ENCODE assay signal across 12 cellular contexts in the genomic region with DNA sequence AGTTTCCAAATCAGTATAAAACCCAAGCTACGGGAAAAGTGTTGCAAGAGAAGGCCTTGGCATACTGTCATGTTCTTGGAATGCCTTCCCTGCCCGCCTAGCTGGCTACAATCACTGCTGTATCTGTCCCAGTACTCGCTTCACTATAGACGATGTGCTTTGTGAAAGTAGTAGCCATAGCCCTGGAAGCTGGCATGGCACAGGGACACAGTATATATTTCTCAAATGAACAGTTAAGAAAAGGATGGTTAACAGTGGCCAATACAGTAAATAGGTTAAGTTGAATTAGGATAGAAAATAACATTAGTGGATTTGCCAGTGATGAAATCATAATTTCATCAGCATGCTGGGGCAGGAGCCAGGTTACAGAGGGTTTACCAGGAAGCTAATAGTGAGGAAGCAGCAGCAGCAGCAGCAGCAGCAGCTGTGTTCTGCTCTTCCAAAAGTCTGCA.
DNase-seq lines count a peak whose midpoint lies in the region; ATAC-seq and TF ChIP-seq lines count a peak whose summit lies in the region.
"Had no signal": no experiment of that assay in that cellular context is flagged by ENCODE, and none has a peak within 500 bp of the region (broad histone marks: within the 10 kb centered on the region; RNA-seq: fewer than 3 reads in every experiment).

No MANE protein-coding gene starts in this region.

- H3K9me3 ChIP-seq in esophagus squamous epithelium: no peaks in the 10 kb centered on the region

- TF ChIP-seq POLR2A in esophagus squamous epithelium (IDR thresholded peaks at IDR 0.05): no peak

- H3K4me3 Mint-ChIP-seq in nephron progenitor cell: no peak overlapping the region
- H3K4me3 Mint-ChIP-seq: activated T-cell treated with anti-CD3 and anti-CD28 coated beads, Interleukin-2, amount 50 U/mL, for 24 hours; CD8-positive, alpha-beta memory T cell had no signal

- peak overlapping the region; percentile 20 to 61 (median 34) for H3K27ac ChIP-seq in esophagus squamous epithelium

- intact Hi-C loops in esophagus squamous epithelium (cut with DNase I): no loop called here

- H3K36me3 Mint-ChIP-seq in nephron progenitor cell (ENCODE audit: low read depth): peaks cover 26% of the 10 kb centered on the region

- 25 to 28% methylated on average over 3 to 4 of the region's 4 CpGs for WGBS in esophagus squamous epithelium, 2 donors

- H3K36me3 ChIP-seq in esophagus squamous epithelium: no peaks in the 10 kb centered on the region

- in situ Hi-C loops in GM13977 (cut with MboI; ENCODE audit: low pct_unique_long_range_greater_than_20kb, low sequenced_read_pairs, unreplicated experiment): no loop called here

- H3K4me3 ChIP-seq in AG10803 (ENCODE audit: low read length): peak overlapping the region; percentile 35
- H3K4me3 ChIP-seq in esophagus squamous epithelium: peak overlapping the region in 1 of 4 donors; percentile 32

- TF ChIP-seq CTCF in AG10803 (conservative IDR thresholded peaks at IDR 0.05; ENCODE audit: low read length) (no peak), esophagus squamous epithelium (IDR thresholded peaks at IDR 0.05) (no peak), nephron progenitor cell (IDR thresholded peaks at IDR 0.05) (no peak), GM13977 (IDR thresholded peaks at IDR 0.05; ENCODE audit: extremely low read depth, insufficient read depth, missing control alignments) (no peak)

- H3K27me3 Mint-ChIP-seq in nephron progenitor cell (ENCODE audit: low read depth, poor library complexity): no peaks in the 10 kb centered on the region
- H3K27me3 Mint-ChIP-seq: activated T-cell treated with anti-CD3 and anti-CD28 coated beads, Interleukin-2, amount 50 U/mL, for 24 hours; CD8-positive, alpha-beta memory T cell had no signal

- peaks cover 14% of the 10 kb centered on the region for H3K4me1 Mint-ChIP-seq in nephron progenitor cell
- H3K4me1 Mint-ChIP-seq: CD8-positive, alpha-beta memory T cell had no signal

- ATAC-seq in HG03039 (IDR thresholded peaks at IDR 0.05; ENCODE audit: unreplicated experiment): no peak

- H3K27ac Mint-ChIP-seq in nephron progenitor cell: peak overlapping the region; percentile 4
- H3K27ac Mint-ChIP-seq: activated T-cell treated with anti-CD3 and anti-CD28 coated beads, Interleukin-2, amount 50 U/mL, for 24 hours had no signal

- H3K4me1 ChIP-seq in esophagus squamous epithelium: peaks cover 0 to 13% (median 4%) of the 10 kb centered on the region in 3 donors

- H3K9me3 Mint-ChIP-seq in nephron progenitor cell: peaks cover 5% of the 10 kb centered on the region
- H3K9me3 Mint-ChIP-seq: activated T-cell treated with anti-CD3 and anti-CD28 coated beads, Interleukin-2, amount 50 U/mL, for 24 hours had no signal

- peak; percentile 92 for DNase-seq in AG10803 (ENCODE audit: low read depth)
- peak; percentile 87 for DNase-seq in NCI-H226
- DNase-seq in esophagus squamous epithelium (lab: John Stamatoyannopoulos, UW): no peak
- DNase-seq in nephron progenitor cell: no peak
- no peak for DNase-seq in CD1c-positive myeloid dendritic cell (ENCODE audit: extremely low spot score)
- DNase-seq in SIG-M5 treated with dmso at 0.1 percent for 504 hours (lab: John Stamatoyannopoulos, UW; ENCODE audit: unreplicated experiment): no peak
- DNase-seq in GM13977 (ENCODE audit: low spot score): no peak
- DNase-seq: activated T-cell treated with anti-CD3 and anti-CD28 coated beads, Interleukin-2, amount 50 U/mL, for 24 hours; CD8-positive, alpha-beta memory T cell; GOT3; NCI-H510A treated with DMSO at 0.1 percent for 48 hours had no signal

- no peaks in the 10 kb centered on the region for H3K27me3 ChIP-seq in esophagus squamous epithelium

Comparison
In these comparisons a context has a peak if more than half of its experiments do, and no peak if none do; other contexts are left out.
1. DNase-seq: peak in AG10803 (single experiment) and NCI-H226 (single experiment); none in esophagus squamous epithelium (single experiment), nephron progenitor cell (single experiment), CD1c-positive myeloid dendritic cell (single experiment), SIG-M5 treated with dmso at 0.1 percent for 504 hours (single experiment) and GM13977 (single experiment).